1 cellular context compared by ENCODE assay signal in genomic region chr12:27422697-27423096, GRCh38.
TF ChIP-seq lines count a peak whose summit lies in the region.

No MANE protein-coding gene starts in this region.

TF ChIP-seq in WTC11, 78 proteins besides CTCF, POLR2A, EP300 and RAD21 (continued from another document):
- TF ChIP-seq AFF4 (CRISPR knock-in tag; IDR thresholded peaks at IDR 0.05; ENCODE audit: borderline replicate concordance) (no peak), OVOL2 (CRISPR knock-in tag; IDR thresholded peaks at IDR 0.05; ENCODE audit: borderline replicate concordance) (no peak), ZNF532 (CRISPR knock-in tag; IDR thresholded peaks at IDR 0.05; ENCODE audit: borderline replicate concordance) (no peak), CBFB (CRISPR knock-in tag; IDR thresholded peaks at IDR 0.05; ENCODE audit: low read depth) (no peak), ZNF416 (CRISPR knock-in tag; IDR thresholded peaks at IDR 0.05) (no peak), NR3C1 (CRISPR knock-in tag; conservative IDR thresholded peaks at IDR 0.05; ENCODE audit: low read depth) (no peak), ATF2 (CRISPR knock-in tag; IDR thresholded peaks at IDR 0.05; ENCODE audit: borderline replicate concordance, low read depth) (no peak), RORB (CRISPR knock-in tag; IDR thresholded peaks at IDR 0.05) (no peak), ZMAT4 (CRISPR knock-in tag; IDR thresholded peaks at IDR 0.05) (no peak), CREB1 (CRISPR knock-in tag; IDR thresholded peaks at IDR 0.05) (no peak), ZBTB43 (CRISPR knock-in tag; IDR thresholded peaks at IDR 0.05) (no peak)
